33 cellular contexts compared by ENCODE assay signal in genomic region chr14:89828473-89829200, GRCh38.
"Had no signal": no experiment of that assay in that cellular context is flagged by ENCODE, and none has a peak within 500 bp of the region (broad histone marks: within the 10 kb centered on the region; RNA-seq: fewer than 3 reads in every experiment).

No MANE protein-coding gene starts in this region.

- H3K27ac Mint-ChIP-seq: activated CD4-positive, alpha-beta memory T cell treated with anti-CD3 and anti-CD28 coated beads, Interleukin-2, amount 10 ng/mL, durations not matched to agents 7 days and 5 days; activated CD4-positive, alpha-beta T cell treated with anti-CD3 and anti-CD28 coated beads, Interleukin-2, amount 10 ng/mL, durations not matched to agents 7 days and 5 days; activated naive CD8-positive, alpha-beta T cell; activated T-helper 2 cell treated with anti-CD3 and anti-CD28 coated beads, Interferon-gamma antibody, Interleukin-2, Interleukin-4, amounts not matched to agents 10 μg/mL and 5 μg/mL and 100 μg/mL, durations not matched to agents 14 hours and 24 hours and 36 hours; endodermal cell; naive thymus-derived CD4-positive, alpha-beta T cell; stimulated activated memory B cell treated with anti-CD40 and anti-IgM and Interleukin-4, amounts not matched to agents 10 μg/mL and 1 μg/mL and 100 μg/mL, for 72 hours; stimulated activated naive CD8-positive, alpha-beta T cell treated with anti-CD3 and anti-CD28 coated beads, Interleukin-15, amount 100 ng/mL, for 72 hours; type B pancreatic cell had no signal

- H3K27ac ChIP-seq: adrenal gland, ascending aorta, brain microvascular endothelial cell, esophagus muscularis mucosa, gastrocnemius medialis, parathyroid adenoma, right atrium auricular region, uterus had no signal

- H3K27me3 ChIP-seq: adrenal gland, ascending aorta, brain microvascular endothelial cell, esophagus muscularis mucosa, gastrocnemius medialis, right atrium auricular region, uterus had no signal

- H3K4me1 ChIP-seq: adrenal gland, ascending aorta, gastrocnemius medialis, right atrium auricular region, uterus had no signal

- H3K27me3 Mint-ChIP-seq: activated naive CD8-positive, alpha-beta T cell; stimulated activated memory B cell treated with anti-CD40 and anti-IgM and Interleukin-4, amounts not matched to agents 10 μg/mL and 1 μg/mL and 100 μg/mL, for 72 hours; stimulated activated naive CD8-positive, alpha-beta T cell treated with anti-CD3 and anti-CD28 coated beads, Interleukin-15, amount 100 ng/mL, for 72 hours; type B pancreatic cell had no signal

- H3K36me3 ChIP-seq: adrenal gland, ascending aorta, brain microvascular endothelial cell, esophagus muscularis mucosa, gastrocnemius medialis, right atrium auricular region, uterus had no signal

- DNase-seq: activated CD4-positive, alpha-beta memory T cell treated with anti-CD3 and anti-CD28 coated beads, Interleukin-2, amount 10 ng/mL, durations not matched to agents 7 days and 5 days; activated CD4-positive, alpha-beta T cell treated with anti-CD3 and anti-CD28 coated beads, Interleukin-2, amount 10 ng/mL, durations not matched to agents 7 days and 5 days; activated CD4-positive, CD25-positive, alpha-beta regulatory T cell treated with anti-CD3 and anti-CD28 coated beads, Interleukin-2, amount 50 U/mL, for 72 hours; activated CD8-positive, alpha-beta memory T cell treated with anti-CD3 and anti-CD28 coated beads, Interleukin-2, amount 50 U/mL, for 48 hours; activated naive CD4-positive, alpha-beta T cell; activated T-cell treated with anti-CD3 and anti-CD28 coated beads, Interleukin-2, amount 50 U/mL, for 4 hours; adrenal gland; brain microvascular endothelial cell; endodermal cell; gastrocnemius medialis; hippocampal formation; kidney; left colon; mammary epithelial cell; naive thymus-derived CD4-positive, alpha-beta T cell; occipital lobe; stimulated activated CD4-positive, alpha-beta T cell treated with anti-CD3 and anti-CD28 coated beads, Interleukin-1b, Interleukin-23, amount 100 ng/mL, for 48 hours; stimulated activated CD4-positive, alpha-beta T cell treated with anti-CD3 and anti-CD28 coated beads, Interleukin-4, amount 100 ng/mL, for 4 hours; stimulated activated CD8-positive, alpha-beta memory T cell treated with anti-CD3 and anti-CD28 coated beads, Interleukin-4, amount 100 ng/mL, for 48 hours; stimulated activated naive CD8-positive, alpha-beta T cell treated with anti-CD3 and anti-CD28 coated beads, Interleukin-15, amount 100 ng/mL, for 72 hours; substantia nigra; T-helper 2 cell; uterus had no signal

- H3K4me1 Mint-ChIP-seq: activated CD4-positive, alpha-beta memory T cell treated with anti-CD3 and anti-CD28 coated beads, Interleukin-2, amount 10 ng/mL, durations not matched to agents 7 days and 5 days; activated CD4-positive, alpha-beta T cell treated with anti-CD3 and anti-CD28 coated beads, Interleukin-2, amount 10 ng/mL, durations not matched to agents 7 days and 5 days; endodermal cell; neural crest cell; stimulated activated memory B cell treated with anti-CD40 and anti-IgM and Interleukin-4, amounts not matched to agents 10 μg/mL and 1 μg/mL and 100 μg/mL, for 72 hours; stimulated activated naive CD8-positive, alpha-beta T cell treated with anti-CD3 and anti-CD28 coated beads, Interleukin-15, amount 100 ng/mL, for 72 hours had no signal

- ATAC-seq: activated T-cell treated with anti-CD3 and anti-CD28 coated beads, Interleukin-2, amount 50 U/mL, for 4 hours; gastrocnemius medialis; left colon; naive thymus-derived CD4-positive, alpha-beta T cell; stimulated activated memory B cell treated with anti-CD40 and anti-IgM and Interleukin-4, amounts not matched to agents 10 μg/mL and 1 μg/mL and 100 μg/mL, for 72 hours; stimulated activated naive CD8-positive, alpha-beta T cell treated with anti-CD3 and anti-CD28 coated beads, Interleukin-15, amount 100 ng/mL, for 72 hours had no signal

- H3K4me3 Mint-ChIP-seq: activated CD4-positive, alpha-beta memory T cell treated with anti-CD3 and anti-CD28 coated beads, Interleukin-2, amount 10 ng/mL, durations not matched to agents 7 days and 5 days; activated CD4-positive, alpha-beta T cell treated with anti-CD3 and anti-CD28 coated beads, Interleukin-2, amount 10 ng/mL, durations not matched to agents 7 days and 5 days; activated naive CD8-positive, alpha-beta T cell; activated T-cell treated with anti-CD3 and anti-CD28 coated beads, Interleukin-2, amount 50 U/mL, for 4 hours; endodermal cell; naive thymus-derived CD4-positive, alpha-beta T cell; neural crest cell; stimulated activated memory B cell treated with anti-CD40 and anti-IgM and Interleukin-4, amounts not matched to agents 10 μg/mL and 1 μg/mL and 100 μg/mL, for 72 hours; stimulated activated naive CD8-positive, alpha-beta T cell treated with anti-CD3 and anti-CD28 coated beads, Interleukin-15, amount 100 ng/mL, for 72 hours; type B pancreatic cell had no signal

- H3K4me3 ChIP-seq: adrenal gland, ascending aorta, esophagus muscularis mucosa, gastrocnemius medialis, right atrium auricular region, smooth muscle cell, uterus had no signal

- H3K9me3 ChIP-seq: ascending aorta, gastrocnemius medialis, uterus had no signal
